20 cellular contexts compared by ENCODE assay signal in the genomic region with DNA sequence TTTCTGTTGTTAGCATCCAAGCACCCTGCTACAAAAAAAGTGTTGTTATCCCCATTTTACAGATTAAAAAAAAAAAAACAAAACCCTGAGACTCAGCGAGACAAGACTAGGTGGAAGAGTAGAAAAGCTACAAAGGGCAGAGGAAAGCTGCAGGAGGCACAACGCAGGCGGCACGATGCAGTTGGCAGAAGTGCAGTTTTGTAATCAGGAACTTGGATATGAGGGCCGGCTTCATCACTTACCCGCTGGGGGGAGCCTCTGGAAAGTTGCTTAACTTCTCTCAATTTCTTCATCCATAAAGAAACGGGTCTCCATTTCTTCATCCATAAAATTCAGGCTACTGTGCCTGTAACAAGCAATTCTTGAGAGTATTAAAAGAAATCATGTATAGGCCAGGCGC. TPM values are rescaled to one million over a fixed set of nuclear protein-coding genes. Genes with fewer than 3 reads are reported as not detected.
DNase-seq lines count a peak whose midpoint lies in the region; ATAC-seq and TF ChIP-seq lines count a peak whose summit lies in the region.
"Had no signal": no experiment of that assay in that cellular context is flagged by ENCODE, and none has a peak within 500 bp of the region (broad histone marks: within the 10 kb centered on the region; RNA-seq: fewer than 3 reads in every experiment).

No MANE protein-coding gene starts in this region.

- in situ Hi-C loops in SK-MEL-5 (cut with HindIII; ENCODE audit: low pct_unique_long_range_greater_than_20kb, low sequenced_read_pairs), result no loop called here

- H3K4me3 ChIP-seq in NB4 (ENCODE audit: low read depth, low read length) (no peak overlapping the region), sigmoid colon (no peak overlapping the region)
- H3K4me3 ChIP-seq: BLaER1, PC-9 had no signal

- H3K9me3 Mint-ChIP-seq in activated T-helper 1 cell treated with anti-CD3 and anti-CD28 coated beads, Interleukin-12 subunit alpha, Interleukin-12 subunit beta, Interleukin-2, Interleukin-4 antibody, amounts not matched to agents 30 ng/mL and 10 ng/mL and 1 ng/mL, durations not matched to agents 14 hours and 24 hours and 36 hours, result no peaks in the 10 kb centered on the region

- H3K27me3 ChIP-seq in sigmoid colon, result no peaks in the 10 kb centered on the region
- H3K27me3 ChIP-seq: BLaER1 had no signal

- TF ChIP-seq POLR2A in NB4 (IDR thresholded peaks at IDR 0.05; ENCODE audit: extremely low read depth, insufficient read length) (no peak), sigmoid colon (IDR thresholded peaks at IDR 0.05) (no peak)

- no peak overlapping the region for H3K27ac Mint-ChIP-seq in activated T-helper 1 cell treated with anti-CD3 and anti-CD28 coated beads, Interleukin-12 subunit alpha, Interleukin-12 subunit beta, Interleukin-2, Interleukin-4 antibody, amounts not matched to agents 30 ng/mL and 10 ng/mL and 1 ng/mL, durations not matched to agents 14 hours and 24 hours and 36 hours
- H3K27ac Mint-ChIP-seq: CD8-positive, alpha-beta memory T cell had no signal

- no peaks in the 10 kb centered on the region for H3K4me1 ChIP-seq in sigmoid colon

- no peaks in the 10 kb centered on the region for H3K36me3 ChIP-seq in sigmoid colon
- H3K36me3 ChIP-seq: BLaER1 had no signal

- TF ChIP-seq EP300 in sigmoid colon (IDR thresholded peaks at IDR 0.05), result no peak

- ATAC-seq in stimulated activated naive CD8-positive, alpha-beta T cell treated with anti-CD3 and anti-CD28 coated beads, Interleukin-15, Interleukin-2, amounts not matched to agents 100 U/mL and 50 U/mL, for 24 hours, result no peak

- peak; percentile 33 for DNase-seq in NCI-H82 (lab: John Stamatoyannopoulos, UW)
- DNase-seq in NCI-H82 treated with DMSO at 0.1 percent for 48 hours (lab: John Stamatoyannopoulos, UW; ENCODE audit: unreplicated experiment), result no peak
- peak; percentile 33 for DNase-seq in NB4 (ENCODE audit: low read depth)
- peak; percentile 22 for DNase-seq in SK-MEL-5 (ENCODE audit: low read depth, low spot score)
- no peak for DNase-seq in activated T-helper 1 cell treated with anti-CD3 and anti-CD28 coated beads, Interleukin-12 subunit alpha, Interleukin-12 subunit beta, Interleukin-2, Interleukin-4 antibody, amounts not matched to agents 30 ng/mL and 10 ng/mL and 1 ng/mL, durations not matched to agents 14 hours and 24 hours and 36 hours (ENCODE audit: low spot score)
- no peak for DNase-seq in sigmoid colon
- DNase-seq in stimulated activated naive CD8-positive, alpha-beta T cell treated with anti-CD3 and anti-CD28 coated beads, Interleukin-15, Interleukin-2, amounts not matched to agents 100 U/mL and 50 U/mL, for 24 hours, result no peak
- DNase-seq: 8988T; CD8-positive, alpha-beta memory T cell; DMS79; H7; KG1; NCI-H1105; NCI-H2081; PC-9; SK-N-SH had no signal

- no peaks in the 10 kb centered on the region for H3K36me3 Mint-ChIP-seq in activated T-helper 1 cell treated with anti-CD3 and anti-CD28 coated beads, Interleukin-12 subunit alpha, Interleukin-12 subunit beta, Interleukin-2, Interleukin-4 antibody, amounts not matched to agents 30 ng/mL and 10 ng/mL and 1 ng/mL, durations not matched to agents 14 hours and 24 hours and 36 hours (ENCODE audit: low read depth)

- no peaks in the 10 kb centered on the region for H3K27me3 Mint-ChIP-seq in activated T-helper 1 cell treated with anti-CD3 and anti-CD28 coated beads, Interleukin-12 subunit alpha, Interleukin-12 subunit beta, Interleukin-2, Interleukin-4 antibody, amounts not matched to agents 30 ng/mL and 10 ng/mL and 1 ng/mL, durations not matched to agents 14 hours and 24 hours and 36 hours (ENCODE audit: insufficient read depth)

- H3K27ac ChIP-seq in C4-2B, result no peak overlapping the region
- H3K27ac ChIP-seq in sigmoid colon, result no peak overlapping the region
- H3K27ac ChIP-seq: BLaER1, PC-9 had no signal

- no peak overlapping the region for H3K4me3 Mint-ChIP-seq in activated T-helper 1 cell treated with anti-CD3 and anti-CD28 coated beads, Interleukin-12 subunit alpha, Interleukin-12 subunit beta, Interleukin-2, Interleukin-4 antibody, amounts not matched to agents 30 ng/mL and 10 ng/mL and 1 ng/mL, durations not matched to agents 14 hours and 24 hours and 36 hours
- H3K4me3 Mint-ChIP-seq: CD8-positive, alpha-beta memory T cell had no signal

- TF ChIP-seq CTCF in C4-2B (conservative IDR thresholded peaks at IDR 0.05) (0 out of 2 replicates have a peak, but pooled peaks have one; percentile 4), NB4 (IDR thresholded peaks at IDR 0.05; ENCODE audit: low read depth, low read length) (peak; percentile 36), sigmoid colon (IDR thresholded peaks at IDR 0.05) (no peak)

- H3K4me1 Mint-ChIP-seq in activated T-helper 1 cell treated with anti-CD3 and anti-CD28 coated beads, Interleukin-12 subunit alpha, Interleukin-12 subunit beta, Interleukin-2, Interleukin-4 antibody, amounts not matched to agents 30 ng/mL and 10 ng/mL and 1 ng/mL, durations not matched to agents 14 hours and 24 hours and 36 hours (ENCODE audit: low read depth), result no peaks in the 10 kb centered on the region
- H3K4me1 Mint-ChIP-seq: CD8-positive, alpha-beta memory T cell had no signal

- WGBS in sigmoid colon, 2 donors, result 78% methylated on average over 8 of the region's 8 CpGs

- H3K9me3 ChIP-seq in sigmoid colon, result no peaks in the 10 kb centered on the region
- H3K9me3 ChIP-seq: BLaER1, SK-N-SH had no signal

- intact Hi-C loops in activated T-helper 1 cell treated with anti-CD3 and anti-CD28 coated beads, Interleukin-12 subunit alpha, Interleukin-12 subunit beta, Interleukin-2, Interleukin-4 antibody, amounts not matched to agents 30 ng/mL and 10 ng/mL and 1 ng/mL, durations not matched to agents 14 hours and 24 hours and 36 hours (cut with micrococcal nuclease), result no loop called here
- intact Hi-C loops in sigmoid colon (cut with DNase I), result no loop called here

RNA-seq across cellular contexts. Expression of gene CCDC60, which starts 33.2 kb away (rescaled TPM):
- not detected in 2 replicates for total RNA-seq in SK-MEL-5 (2014; rRNA removed; shearing (Covaris generic))
- not detected in 2 replicates for polyA plus RNA-seq in SK-MEL-5 (2015; cell fraction: cytosol; rRNA removed)
- not detected in 2 replicates for polyA plus RNA-seq in SK-MEL-5 (2015; cell fraction: nucleus; rRNA removed)
- not detected in 2 replicates for total RNA-seq in activated T-helper 1 cell treated with anti-CD3 and anti-CD28 coated beads, Interleukin-12 subunit alpha, Interleukin-12 subunit beta, Interleukin-2, Interleukin-4 antibody, amounts not matched to agents 30 ng/mL and 10 ng/mL and 1 ng/mL, durations not matched to agents 14 hours and 24 hours and 36 hours
- 1 to 10 TPM; 1.1 to 2.8 (median 1.5) TPM for total RNA-seq in sigmoid colon
- 10 to 100 TPM in 1 of 3 donors, 1 to 10 TPM in 2; 1.3 to 10.4 (median 9.0) TPM for polyA plus RNA-seq in sigmoid colon
- total RNA-seq: CD8-positive, alpha-beta memory T cell; HT-29; NCI-H460; PC-9 had no signal
- polyA plus RNA-seq: CD8-positive, alpha-beta memory T cell; SK-N-SH had no signal

Comparison
In these comparisons a context has a peak if more than half of its experiments do, and no peak if none do; other contexts are left out.
1. DNase-seq: peak in NCI-H82 (single experiment), NB4 (single experiment) and SK-MEL-5 (single experiment); none in NCI-H82 treated with DMSO at 0.1 percent for 48 hours (single experiment), activated T-helper 1 cell treated with anti-CD3 and anti-CD28 coated beads, Interleukin-12 subunit alpha, Interleukin-12 subunit beta, Interleukin-2, Interleukin-4 antibody, amounts not matched to agents 30 ng/mL and 10 ng/mL and 1 ng/mL, durations not matched to agents 14 hours and 24 hours and 36 hours (single experiment), sigmoid colon (single experiment) and stimulated activated naive CD8-positive, alpha-beta T cell treated with anti-CD3 and anti-CD28 coated beads, Interleukin-15, Interleukin-2, amounts not matched to agents 100 U/mL and 50 U/mL, for 24 hours (single experiment).
2. CTCF ChIP-seq: peak in C4-2B (single experiment) and NB4 (single experiment); none in sigmoid colon (0 of 4).